Comparison of ENCODE assay signal across 1 cellular context in the genomic region with DNA sequence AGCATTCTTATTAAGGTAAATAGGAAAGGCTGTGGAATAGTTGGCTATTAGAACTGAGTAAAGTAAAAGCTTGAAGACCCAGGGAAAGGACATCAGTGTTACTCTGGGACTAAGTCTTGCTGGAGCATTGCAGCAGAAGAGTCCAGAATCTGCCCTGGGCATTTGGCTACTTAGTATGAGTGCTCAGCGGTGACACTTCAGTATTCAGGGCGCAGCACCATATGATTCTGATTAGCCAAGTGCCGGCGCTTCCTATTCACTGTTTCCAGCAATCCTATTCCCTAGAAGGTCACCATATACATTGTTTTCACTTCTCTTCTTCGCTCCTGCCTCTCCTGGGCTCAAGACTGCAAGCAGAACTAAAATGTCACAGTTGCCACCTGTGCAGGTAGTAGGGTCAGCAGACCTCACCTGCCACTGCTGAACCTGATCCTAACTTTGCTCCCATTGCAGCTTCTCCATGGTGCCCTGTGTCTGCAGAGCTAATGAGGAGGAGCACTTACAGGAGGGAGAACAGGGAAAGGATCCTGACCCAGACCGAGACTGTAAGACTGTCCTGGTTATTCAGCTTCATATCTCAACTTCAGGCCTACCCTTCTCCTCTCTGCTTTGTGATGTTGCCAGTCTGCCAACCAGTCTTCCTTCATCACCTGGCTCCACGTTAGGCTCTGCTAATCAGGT.
TF ChIP-seq lines count a peak whose summit lies in the region.

No MANE protein-coding gene starts in this region.

TF ChIP-seq in H1, 55 proteins besides CTCF, POLR2A, EP300 and RAD21:
- TF ChIP-seq, protein P1, sequence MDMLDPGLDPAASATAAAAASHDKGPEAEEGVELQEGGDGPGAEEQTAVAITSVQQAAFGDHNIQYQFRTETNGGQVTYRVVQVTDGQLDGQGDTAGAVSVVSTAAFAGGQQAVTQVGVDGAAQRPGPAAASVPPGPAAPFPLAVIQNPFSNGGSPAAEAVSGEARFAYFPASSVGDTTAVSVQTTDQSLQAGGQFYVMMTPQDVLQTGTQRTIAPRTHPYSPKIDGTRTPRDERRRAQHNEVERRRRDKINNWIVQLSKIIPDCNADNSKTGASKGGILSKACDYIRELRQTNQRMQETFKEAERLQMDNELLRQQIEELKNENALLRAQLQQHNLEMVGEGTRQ (IDR thresholded peaks at IDR 0.05; ENCODE audit: low read length), result no peak
- TF ChIP-seq CHD2 (IDR thresholded peaks at IDR 0.05; ENCODE audit: low read length) (no peak), SIN3A (conservative IDR thresholded peaks at IDR 0.05 in 1 of 2, IDR thresholded peaks at IDR 0.05 in 1 of 2; ENCODE audit: low read depth in 1 of 2, low read length in 2 of 2) (no peak), CTBP2 (IDR thresholded peaks at IDR 0.05; ENCODE audit: borderline replicate concordance, insufficient read depth, insufficient read length, low read length) (no peak)
